ENCODE assay signal across 8 cellular contexts in the genomic region with DNA sequence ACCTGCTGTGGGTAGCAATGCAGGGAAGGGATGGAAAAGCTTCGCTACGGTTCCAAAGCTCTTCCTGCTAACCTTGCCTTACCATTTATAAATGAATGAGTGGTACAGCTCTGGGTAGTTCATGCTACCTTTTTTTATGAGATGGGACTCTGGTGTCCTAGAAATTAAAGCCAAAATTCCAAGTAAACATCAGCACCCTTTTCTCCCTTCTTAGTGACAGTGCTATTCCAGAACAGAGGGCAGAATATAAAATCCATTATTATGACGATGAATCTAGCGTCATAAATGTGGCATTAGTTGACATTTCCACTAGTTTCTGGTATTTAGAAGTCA. TPM values are rescaled to one million over a fixed set of nuclear protein-coding genes. Genes with fewer than 3 reads are reported as not detected.
DNase-seq lines count a peak whose midpoint lies in the region; ATAC-seq and TF ChIP-seq lines count a peak whose summit lies in the region.

No MANE protein-coding gene starts in this region.

- in situ Hi-C loops in HAP-1 (cut with MboI; ENCODE audit: low sequenced_read_pairs) = no loop called here

- TF ChIP-seq CTCF in lower lobe of right lung (IDR thresholded peaks at IDR 0.05) (no peak), tibial artery (IDR thresholded peaks at IDR 0.05) (no peak)

- H3K4me3 Mint-ChIP-seq in activated T-cell treated with anti-CD3 and anti-CD28 coated beads, Interleukin-2, amount 50 U/mL, for 72 hours = peak overlapping the region; percentile 88 to 93

- H3K4me3 ChIP-seq in adipocyte (ENCODE audit: low read length) (peak overlapping the region; percentile 95), lower lobe of right lung (peak overlapping the region; percentile 93), tibial artery (peak overlapping the region; percentile 89), HAP-1 (no peak overlapping the region)

- no peak for DNase-seq in activated T-cell treated with anti-CD3 and anti-CD28 coated beads, Interleukin-2, amount 50 U/mL, for 72 hours
- DNase-seq in activated T-cell treated with anti-CD3 and anti-CD28 coated beads for 4 hours (no peak), adipocyte (ENCODE audit: low read depth) (no peak), lower lobe of right lung (no peak), tibial artery (no peak), HAP-1 (ENCODE audit: low spot score in 2 of 2) (no peak), iPS-NIHi7 (ENCODE audit: extremely low spot score) (no peak)

- H3K9ac ChIP-seq in adipocyte (ENCODE audit: low read length) = peak overlapping the region; percentile 38

- H3K27ac Mint-ChIP-seq in activated T-cell treated with anti-CD3 and anti-CD28 coated beads, Interleukin-2, amount 50 U/mL, for 72 hours = peak overlapping the region; percentile 80

- no peaks in the 10 kb centered on the region for H3K27me3 ChIP-seq in adipocyte (replicated peaks; ENCODE audit: control insufficient read depth, insufficient read depth, low read length)
- H3K27me3 ChIP-seq in lower lobe of right lung (ENCODE audit: low read depth) = no peaks in the 10 kb centered on the region
- no peaks in the 10 kb centered on the region for H3K27me3 ChIP-seq in tibial artery
- no peaks in the 10 kb centered on the region for H3K27me3 ChIP-seq in HAP-1 (ENCODE audit: low read depth)

- H3K36me3 ChIP-seq in adipocyte (ENCODE audit: control insufficient read depth, insufficient read depth, low read length, severe bottlenecking) = no peaks in the 10 kb centered on the region
- peaks cover 15% of the 10 kb centered on the region for H3K36me3 ChIP-seq in lower lobe of right lung
- H3K36me3 ChIP-seq in tibial artery = peaks cover 6 to 19% (median 15%) of the 10 kb centered on the region in 3 donors
- H3K36me3 ChIP-seq in HAP-1 (replicated peaks) = peaks cover 13% of the 10 kb centered on the region

- H3K4me1 ChIP-seq in adipocyte (ENCODE audit: control insufficient read depth, insufficient read depth, low read length) (peaks cover 5% of the 10 kb centered on the region), lower lobe of right lung (peaks cover 9% of the 10 kb centered on the region), tibial artery (peaks cover 0 to 18% (median 0%) of the 10 kb centered on the region in 4 donors), HAP-1 (peaks cover 5% of the 10 kb centered on the region; the same call in 1 of the 2 replicates)

- intact Hi-C loops in lower lobe of right lung (cut with DNase I) (no loop called here), tibial artery (cut with DNase I; ENCODE audit: low total_unique reads) (no loop called here)

- no peaks in the 10 kb centered on the region for H3K27me3 Mint-ChIP-seq in activated T-cell treated with anti-CD3 and anti-CD28 coated beads, Interleukin-2, amount 50 U/mL, for 72 hours (ENCODE audit: low read depth)

- H3K9me3 Mint-ChIP-seq in activated T-cell treated with anti-CD3 and anti-CD28 coated beads, Interleukin-2, amount 50 U/mL, for 72 hours = no peaks in the 10 kb centered on the region

- no peak for ATAC-seq in activated T-cell treated with anti-CD3 and anti-CD28 coated beads, Interleukin-2, amount 50 U/mL, for 72 hours (replicated peaks in 1 of 2)
- ATAC-seq in lower lobe of right lung (no peak), GM21360 (IDR thresholded peaks at IDR 0.05; ENCODE audit: unreplicated experiment) (no peak)

- peaks cover 0 to 6% of the 10 kb centered on the region in 2 donors for H3K36me3 Mint-ChIP-seq in activated T-cell treated with anti-CD3 and anti-CD28 coated beads, Interleukin-2, amount 50 U/mL, for 72 hours (ENCODE audit: insufficient read depth in 2 of 2)

- H3K27ac ChIP-seq in lower lobe of right lung (no peak overlapping the region), tibial artery (peak overlapping the region in 1 of 2 donors; percentile 17)

- H3K9me3 ChIP-seq in adipocyte (ENCODE audit: control insufficient read depth, low read length) (no peaks in the 10 kb centered on the region), lower lobe of right lung (no peaks in the 10 kb centered on the region), tibial artery (no peaks in the 10 kb centered on the region), HAP-1 (no peaks in the 10 kb centered on the region)

- peaks cover 14% of the 10 kb centered on the region for H3K4me1 Mint-ChIP-seq in activated T-cell treated with anti-CD3 and anti-CD28 coated beads, Interleukin-2, amount 50 U/mL, for 72 hours (ENCODE audit: low read depth)

RNA-seq across cellular contexts. Expression of a gene that starts 0.4 kb away (rescaled TPM):
- 10 to 100 TPM; 48.3 to 50.7 TPM for total RNA-seq in activated T-cell treated with anti-CD3 and anti-CD28 coated beads, Interleukin-2, amount 50 U/mL, for 72 hours
- 27.1 TPM for total RNA-seq in lower lobe of right lung

RNA-seq across cellular contexts. Expression of a gene that starts 30.2 kb away (rescaled TPM):
- not detected for total RNA-seq in activated T-cell treated with anti-CD3 and anti-CD28 coated beads, Interleukin-2, amount 50 U/mL, for 72 hours
- not detected for total RNA-seq in lower lobe of right lung
